9 cellular contexts compared by ENCODE assay signal in the genomic region with DNA sequence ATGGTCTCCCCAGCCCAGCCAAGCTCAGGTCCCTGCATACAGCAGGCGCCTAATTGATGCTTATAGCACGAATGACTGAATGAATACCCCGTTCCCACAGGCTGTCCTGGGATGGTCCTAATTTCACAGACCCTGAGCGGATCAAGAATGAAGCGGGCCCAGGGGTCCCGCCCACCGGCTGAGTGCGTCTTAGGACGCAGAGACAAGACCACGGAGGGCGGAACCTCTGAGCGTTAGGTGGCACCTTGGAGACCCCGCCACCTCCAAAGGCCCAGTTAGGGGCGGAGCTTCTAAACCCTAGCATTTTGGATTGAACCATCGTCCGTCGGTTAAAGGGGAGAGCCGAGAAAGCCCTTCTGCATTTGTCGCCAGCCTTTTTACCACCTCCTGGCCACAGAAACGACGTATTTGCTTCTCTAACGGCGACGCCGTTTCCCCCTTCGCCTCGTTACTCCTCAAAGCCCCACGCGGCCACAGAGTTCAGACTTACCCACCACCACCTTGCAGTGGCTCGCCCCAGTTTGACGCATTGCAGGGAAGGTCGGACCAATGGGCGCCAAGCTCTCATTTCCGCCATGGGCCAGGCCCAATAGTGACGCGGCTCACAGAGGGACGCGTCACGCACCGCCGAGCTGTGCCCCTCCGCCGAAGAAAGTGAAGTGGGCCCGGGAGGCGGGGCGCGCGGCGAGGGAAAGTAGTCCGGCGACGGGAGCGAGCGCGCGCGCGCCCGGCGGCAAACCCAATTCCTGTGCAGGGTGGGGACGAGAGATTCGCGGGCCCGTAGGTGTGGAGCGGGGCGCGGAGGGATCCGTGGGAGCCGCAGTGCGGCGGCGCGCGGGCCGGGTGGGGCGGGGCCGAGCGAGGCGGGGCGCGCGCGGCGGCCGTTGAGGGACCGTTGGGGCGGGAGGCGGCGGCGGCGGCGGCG. TPM values are rescaled to one million over a fixed set of nuclear protein-coding genes. Genes with fewer than 3 reads are reported as not detected.
DNase-seq lines count a peak whose midpoint lies in the region; ATAC-seq, FAIRE-seq and TF ChIP-seq lines count a peak whose summit lies in the region.
"Had no signal": no experiment of that assay in that cellular context is flagged by ENCODE, and none has a peak within 500 bp of the region (broad histone marks: within the 10 kb centered on the region; RNA-seq: fewer than 3 reads in every experiment).

No MANE protein-coding gene starts in this region.

- dilution Hi-C loops in keratinocyte (cut with MboI; ENCODE audit: extremely low pct_ligation_motif_present, low sequenced_read_pairs), result no loop called here

- FAIRE-seq in keratinocyte (lab: Jason Lieb, UNC), result peak; percentile 74
- FAIRE-seq: TTC549 had no signal

- H3K9ac ChIP-seq in keratinocyte (ENCODE audit: control insufficient read depth, extremely low read depth, insufficient read depth, low read length), result peak overlapping the region; percentile 100

- H3K27me3 ChIP-seq in keratinocyte (ENCODE audit: control insufficient read depth, extremely low read depth, insufficient read depth, low read length), result no peaks in the 10 kb centered on the region

- H3K36me3 ChIP-seq in keratinocyte (ENCODE audit: control insufficient read depth in 2 of 2, extremely low read depth in 1 of 2, insufficient read depth in 2 of 2, low read length in 2 of 2), result peaks cover 4 to 14% of the 10 kb centered on the region in 2 experiments

- peaks cover 45% of the 10 kb centered on the region for H3K79me2 ChIP-seq in keratinocyte (ENCODE audit: control insufficient read depth, insufficient read depth, low read length)

- DNase-seq in AG09319 (ENCODE audit: extremely low read depth, low read depth) (peak; percentile 97), NCI-H226 (peak; percentile 95), cerebellar cortex (ENCODE audit: low spot score) (peak; percentile 95), keratinocyte (ENCODE audit: low read depth, low spot score) (peak; percentile 73)
- peak; percentile 96 to 98 (median 97) for DNase-seq in stimulated activated CD4-positive, alpha-beta T cell treated with anti-CD3 and anti-CD28 coated beads, Interleukin-12 subunit alpha, Interleukin-12 subunit beta, amount 100 ng/mL, for 48 hours (ENCODE audit: low read depth in 2 of 3, low spot score in 1 of 3)

- TF ChIP-seq CTCF in AG09319 (IDR thresholded peaks at IDR 0.05; ENCODE audit: low read depth, low read length) (no peak), keratinocyte (optimal IDR thresholded peaks at IDR 0.05 in 1 of 3, IDR thresholded peaks at IDR 0.05 in 1 of 3, conservative IDR thresholded peaks at IDR 0.05 in 1 of 3; ENCODE audit: extremely low read depth in 1 of 3, insufficient read depth in 2 of 3, low read length in 3 of 3) (no peak)

- ATAC-seq in GM19023 (IDR thresholded peaks at IDR 0.05; ENCODE audit: unreplicated experiment) (peak; percentile 77), HG03196 (IDR thresholded peaks at IDR 0.05; ENCODE audit: unreplicated experiment) (peak; percentile 73)
- peak; percentile 83 to 85 for ATAC-seq in activated CD4-positive, CD25-positive, alpha-beta regulatory T cell treated with anti-CD3 and anti-CD28 coated beads, Interleukin-2, amount 50 U/mL, for 24 hours

- peak overlapping the region; percentile 100 for H3K27ac ChIP-seq in keratinocyte (ENCODE audit: control insufficient read depth, insufficient read depth, low read length)

- peaks cover 8% of the 10 kb centered on the region for H4K20me1 ChIP-seq in keratinocyte (ENCODE audit: control insufficient read depth, extremely low read depth, insufficient read depth, low read length)

- H3K4me2 ChIP-seq in keratinocyte (ENCODE audit: control insufficient read depth, extremely low read depth, insufficient read depth, low read depth, low read length), result peak overlapping the region; percentile 85

- no peaks in the 10 kb centered on the region for H3K9me3 ChIP-seq in keratinocyte (ENCODE audit: control insufficient read depth, low read depth, low read length)

- H3K4me1 ChIP-seq in keratinocyte (ENCODE audit: control insufficient read depth, extremely low read depth, insufficient read depth, low read length), result peaks cover 16% of the 10 kb centered on the region

- peak overlapping the region; percentile 98 for H2AFZ ChIP-seq in keratinocyte (ENCODE audit: control insufficient read depth, low read length)

- no peaks in the 10 kb centered on the region for H3K9me1 ChIP-seq in keratinocyte (ENCODE audit: control insufficient read depth, extremely low read depth, insufficient read depth, low read length)

- peak overlapping the region; percentile 81 to 99 (median 98) for H3K4me3 ChIP-seq in keratinocyte (ENCODE audit: control insufficient read depth in 2 of 3, extremely low read depth in 1 of 3, insufficient read depth in 2 of 3, low read depth in 1 of 3, low read length in 3 of 3)

RNA-seq across cellular contexts. Expression of a gene that starts 0.5 kb away (rescaled TPM):
- polyA plus RNA-seq in keratinocyte, result 245 to 556 TPM (median 411 TPM) in 3 replicates
- polyA plus RNA-seq in keratinocyte (2011; ENCODE audit: low read depth), result 89.9 TPM
- polyA plus RNA-seq in keratinocyte (2011; cell fraction: cytosol; rRNA removed), result 302 and 508 TPM in 2 replicates
- 219 and 253 TPM in 2 replicates for polyA plus RNA-seq in keratinocyte (2011; cell fraction: nucleus; rRNA removed)
- 83.5 and 391 TPM in 2 replicates for polyA plus RNA-seq in keratinocyte (2012; ENCODE audit: low replicate concordance)
- polyA minus RNA-seq in keratinocyte, result 162 to 240 TPM (median 238 TPM) in 3 replicates
- polyA minus RNA-seq in keratinocyte (2011; cell fraction: cytosol; rRNA and poly(A)+ RNA removed), result 171 TPM
- polyA minus RNA-seq in keratinocyte (2011; cell fraction: nucleus; rRNA and poly(A)+ RNA removed), result 34.4 and 50.8 TPM in 2 replicates

RNA-seq across cellular contexts. Expression of a gene that starts 24.2 kb away (rescaled TPM):
- polyA plus RNA-seq in keratinocyte, result 0.08 TPM in 1 of 3 replicates, not detected in the others
- polyA plus RNA-seq in keratinocyte (2011; ENCODE audit: low read depth), result not detected
- not detected in 2 replicates for polyA plus RNA-seq in keratinocyte (2011; cell fraction: cytosol; rRNA removed)
- not detected in 2 replicates for polyA plus RNA-seq in keratinocyte (2011; cell fraction: nucleus; rRNA removed)
- not detected in 2 replicates for polyA plus RNA-seq in keratinocyte (2012; ENCODE audit: low replicate concordance)
- polyA minus RNA-seq in keratinocyte, result not detected in 3 replicates
- not detected for polyA minus RNA-seq in keratinocyte (2011; cell fraction: cytosol; rRNA and poly(A)+ RNA removed)
- not detected in 2 replicates for polyA minus RNA-seq in keratinocyte (2011; cell fraction: nucleus; rRNA and poly(A)+ RNA removed)

RNA-seq across cellular contexts. Expression of a gene that starts 35.3 kb away (rescaled TPM):
- polyA plus RNA-seq in keratinocyte, result not detected in 3 replicates
- not detected for polyA plus RNA-seq in keratinocyte (2011; ENCODE audit: low read depth)
- polyA plus RNA-seq in keratinocyte (2011; cell fraction: cytosol; rRNA removed), result not detected in 2 replicates
- polyA plus RNA-seq in keratinocyte (2011; cell fraction: nucleus; rRNA removed), result not detected in 2 replicates
- polyA plus RNA-seq in keratinocyte (2012; ENCODE audit: low replicate concordance), result not detected in 2 replicates
- not detected in 3 replicates for polyA minus RNA-seq in keratinocyte
- polyA minus RNA-seq in keratinocyte (2011; cell fraction: cytosol; rRNA and poly(A)+ RNA removed), result not detected
- polyA minus RNA-seq in keratinocyte (2011; cell fraction: nucleus; rRNA and poly(A)+ RNA removed), result not detected in 2 replicates

Comparison
In these comparisons a context has a peak if more than half of its experiments do, and no peak if none do; other contexts are left out.
1. Peak in every context shown above with its lines: DNase-seq, ATAC-seq, H3K4me3 ChIP-seq and H3K27ac ChIP-seq.